Comparison of ENCODE assay signal across 16 cellular contexts in genomic region chr18:36264283-36264682, GRCh38. TPM values are rescaled to one million over a fixed set of nuclear protein-coding genes. Genes with fewer than 3 reads are reported as not detected.
"Had no signal": no experiment of that assay in that cellular context is flagged by ENCODE, and none has a peak within 500 bp of the region (broad histone marks: within the 10 kb centered on the region; RNA-seq: fewer than 3 reads in every experiment).

No MANE protein-coding gene starts in this region.

- H3K4me1 ChIP-seq: gastroesophageal sphincter, lower lobe of right lung, suprapubic skin, tibial artery had no signal

- H3K4me3 ChIP-seq: gastroesophageal sphincter, left ventricle myocardium inferior, lower lobe of right lung, suprapubic skin, tibial artery had no signal

- H3K4me3 Mint-ChIP-seq: immature natural killer cell; memory B cell; natural killer cell treated with Interleukin-12 subunit alpha and Interleukin-12 subunit beta and Interleukin-15 and Interleukin-18, amount 100 ng/mL, for 72 hours had no signal

- H3K27ac ChIP-seq: gastroesophageal sphincter, left ventricle myocardium inferior, lower lobe of right lung, suprapubic skin, tibial artery had no signal

- H3K27me3 ChIP-seq: gastroesophageal sphincter, suprapubic skin, tibial artery had no signal

- H3K36me3 Mint-ChIP-seq: immature natural killer cell; memory B cell; natural killer cell treated with Interleukin-12 subunit alpha and Interleukin-12 subunit beta and Interleukin-15 and Interleukin-18, amount 100 ng/mL, for 72 hours had no signal

- H3K36me3 ChIP-seq: gastroesophageal sphincter, left ventricle myocardium inferior, lower lobe of right lung, suprapubic skin, tibial artery had no signal

- H3K27ac Mint-ChIP-seq: immature natural killer cell; memory B cell; natural killer cell treated with Interleukin-12 subunit alpha and Interleukin-12 subunit beta and Interleukin-15 and Interleukin-18, amount 100 ng/mL, for 72 hours had no signal

- H3K4me1 Mint-ChIP-seq: immature natural killer cell, memory B cell had no signal

- DNase-seq: effector memory CD4-positive, alpha-beta T cell; foreskin fibroblast; immature natural killer cell; left ventricle myocardium inferior; lower lobe of right lung; midbrain; posterior cingulate gyrus; small intestine; stimulated activated CD4-positive, alpha-beta T cell treated with anti-CD3 and anti-CD28 coated beads, Interleukin-2, amount 100 ng/mL, for 48 hours; stimulated activated naive CD4-positive, alpha-beta T cell treated with Interleukin-2 at 50 U/mL for 16 hours; tibial artery had no signal

- H3K9me3 Mint-ChIP-seq: immature natural killer cell; memory B cell; natural killer cell treated with Interleukin-12 subunit alpha and Interleukin-12 subunit beta and Interleukin-15 and Interleukin-18, amount 100 ng/mL, for 72 hours had no signal

- ATAC-seq: esophagus mucosa, gastroesophageal sphincter had no signal

- H3K9me3 ChIP-seq: gastroesophageal sphincter, left ventricle myocardium inferior, lower lobe of right lung, suprapubic skin, tibial artery had no signal

RNA-seq across cellular contexts. Expression of gene FHOD3, which starts 33.2 kb away (rescaled TPM):
- total RNA-seq: natural killer cell treated with Interleukin-12 subunit alpha and Interleukin-12 subunit beta and Interleukin-15 and Interleukin-18, amount 100 ng/mL, for 72 hours had no signal
- polyA plus RNA-seq: immature natural killer cell had no signal
